In genomic region chr19:31350693-31351211, GRCh38 we compare ENCODE assay signal across 1 cellular context.
TF ChIP-seq lines count a peak whose summit lies in the region.

No MANE protein-coding gene starts in this region.

TF ChIP-seq in HEK293, 187 proteins besides CTCF, POLR2A, EP300 and RAD21 (continued from another document):
- TF ChIP-seq PRDM4 (tag by site-specific recombination; IDR thresholded peaks at IDR 0.05) = no peak
- no peak for TF ChIP-seq ZNF658 (tag by site-specific recombination; IDR thresholded peaks at IDR 0.05)
- TF ChIP-seq GLIS1 (tag by site-specific recombination; IDR thresholded peaks at IDR 0.05) = no peak
- no peak for TF ChIP-seq ZNF529 (tag by site-specific recombination; IDR thresholded peaks at IDR 0.05; ENCODE audit: insufficient replicate concordance)
- no peak for TF ChIP-seq ZNF561 (tag by site-specific recombination; IDR thresholded peaks at IDR 0.05; ENCODE audit: borderline replicate concordance)
- no peak for TF ChIP-seq GFI1B (tag by site-specific recombination; IDR thresholded peaks at IDR 0.05)
- 0 out of 2 replicates have a peak, but pooled peaks have one; percentile 50 for TF ChIP-seq ZBTB10 (tag by site-specific recombination; IDR thresholded peaks at IDR 0.05)
- no peak for TF ChIP-seq SP3 (tag by site-specific recombination; IDR thresholded peaks at IDR 0.05)
- TF ChIP-seq ZXDB (tag by site-specific recombination; IDR thresholded peaks at IDR 0.05) = peak; percentile 55
- TF ChIP-seq ZNF521 (tag by site-specific recombination; IDR thresholded peaks at IDR 0.05) = no peak
- no peak for TF ChIP-seq KLF1 (tag by site-specific recombination; IDR thresholded peaks at IDR 0.05)
- no peak for TF ChIP-seq ZNF324 (tag by site-specific recombination; IDR thresholded peaks at IDR 0.05)
- no peak for TF ChIP-seq ZNF610 (tag by site-specific recombination; IDR thresholded peaks at IDR 0.05; ENCODE audit: borderline replicate concordance)
- TF ChIP-seq ZNF560 (tag by site-specific recombination; IDR thresholded peaks at IDR 0.05; ENCODE audit: borderline replicate concordance) = no peak
- TF ChIP-seq ZNF677 (tag by site-specific recombination; IDR thresholded peaks at IDR 0.05) = no peak
- no peak for TF ChIP-seq ZNF221 (tag by site-specific recombination; IDR thresholded peaks at IDR 0.05; ENCODE audit: borderline replicate concordance)
- no peak for TF ChIP-seq REPIN1 (tag by site-specific recombination; IDR thresholded peaks at IDR 0.05; ENCODE audit: low read depth)
- peak; percentile 13; the same call in 1 of the 2 replicates for TF ChIP-seq ZSCAN16 (tag by site-specific recombination; IDR thresholded peaks at IDR 0.05)
- TF ChIP-seq ZNF114 (tag by site-specific recombination; IDR thresholded peaks at IDR 0.05) = no peak
- no peak for TF ChIP-seq ZNF302 (tag by site-specific recombination; IDR thresholded peaks at IDR 0.05; ENCODE audit: low read depth)
- no peak for TF ChIP-seq TSHZ1 (tag by site-specific recombination; IDR thresholded peaks at IDR 0.05; ENCODE audit: borderline replicate concordance)
- TF ChIP-seq ZNF202 (tag by site-specific recombination; IDR thresholded peaks at IDR 0.05; ENCODE audit: borderline replicate concordance) = no peak
- TF ChIP-seq ZNF146 (tag by site-specific recombination; IDR thresholded peaks at IDR 0.05) = 0 out of 2 replicates have a peak, but pooled peaks have one; percentile 12
- no peak for TF ChIP-seq TRIM28 (IDR thresholded peaks at IDR 0.05; ENCODE audit: borderline replicate concordance, low read length)
- no peak for TF ChIP-seq ZNF423 (tag by site-specific recombination; IDR thresholded peaks at IDR 0.05)
- TF ChIP-seq ZNF792 (tag by site-specific recombination; IDR thresholded peaks at IDR 0.05) = no peak
- peak; percentile 92 for TF ChIP-seq ZNF366 (tag by site-specific recombination; conservative IDR thresholded peaks at IDR 0.05)
- TF ChIP-seq ZNF354C (tag by site-specific recombination; IDR thresholded peaks at IDR 0.05; ENCODE audit: borderline replicate concordance, low read depth) = no peak
TF ChIP-seq in HEK293: peak in this region for 28.
